Comparison of ENCODE assay signal across 17 cellular contexts in the genomic region with DNA sequence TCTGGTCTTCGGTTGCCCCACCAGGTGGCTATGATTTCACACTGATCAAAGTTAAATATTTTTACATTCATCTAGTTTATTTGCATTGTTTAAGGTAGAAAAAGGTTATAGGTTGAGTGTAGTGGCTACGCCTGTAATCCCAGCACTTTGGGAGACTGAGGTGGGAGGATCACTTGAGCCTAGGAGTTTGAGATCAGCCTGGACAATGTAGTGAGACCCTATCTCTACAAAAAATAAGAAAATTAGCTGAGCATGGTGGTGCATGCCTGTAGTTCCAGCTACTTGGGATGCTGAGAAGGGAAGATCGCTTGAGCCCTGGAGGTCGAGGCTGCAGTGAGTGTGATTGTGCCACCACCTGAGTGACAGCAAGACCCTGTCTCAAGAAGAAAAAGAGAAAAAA. TPM values are rescaled to one million over a fixed set of nuclear protein-coding genes. Genes with fewer than 3 reads are reported as not detected.
DNase-seq lines count a peak whose midpoint lies in the region; ATAC-seq, FAIRE-seq and TF ChIP-seq lines count a peak whose summit lies in the region.
"Had no signal": no experiment of that assay in that cellular context is flagged by ENCODE, and none has a peak within 500 bp of the region (broad histone marks: within the 10 kb centered on the region; RNA-seq: fewer than 3 reads in every experiment).

No MANE protein-coding gene starts in this region.

- in situ Hi-C loops in K562 (cut with MboI) = no loop called here

- H3K36me3 ChIP-seq in Karpas-422 (ENCODE audit: insufficient read depth, low read length) (peaks cover 17% of the 10 kb centered on the region; the same call in 1 of the 2 replicates), K562 (ENCODE audit: control insufficient read depth, insufficient read depth, low read length) (peaks cover 33% of the 10 kb centered on the region; the same call in 2 of the 3 replicates), upper lobe of right lung (no peaks in the 10 kb centered on the region), suprapubic skin (no peaks in the 10 kb centered on the region), thyroid gland (no peaks in the 10 kb centered on the region)

- no peaks in the 10 kb centered on the region for H3K9me3 Mint-ChIP-seq in activated T-cell treated with anti-CD3 and anti-CD28 coated beads, Interleukin-2, amount 50 U/mL, for 72 hours
- H3K9me3 Mint-ChIP-seq: GM23338 had no signal

- H3K9me3 ChIP-seq in Karpas-422 (ENCODE audit: low read length) = no peaks in the 10 kb centered on the region
- no peaks in the 10 kb centered on the region for H3K9me3 ChIP-seq in K562 (replicated peaks; ENCODE audit: control insufficient read depth, insufficient read depth, low read depth, low read length)
- no peaks in the 10 kb centered on the region for H3K9me3 ChIP-seq in upper lobe of right lung
- no peaks in the 10 kb centered on the region for H3K9me3 ChIP-seq in suprapubic skin
- no peaks in the 10 kb centered on the region for H3K9me3 ChIP-seq in thyroid gland
- H3K9me3 ChIP-seq: MG63 had no signal

- peaks cover 81% of the 10 kb centered on the region for H3K79me2 ChIP-seq in Karpas-422 (ENCODE audit: low read length)
- H3K79me2 ChIP-seq in K562 (ENCODE audit: control insufficient read depth, insufficient read depth, low read length) = peaks cover 81% of the 10 kb centered on the region

- no peak for TF ChIP-seq POLR2A in K562 (conservative IDR thresholded peaks at IDR 0.05)
- TF ChIP-seq POLR2A in suprapubic skin (IDR thresholded peaks at IDR 0.05) = no peak
- no peak for TF ChIP-seq POLR2A in thyroid gland (IDR thresholded peaks at IDR 0.05)

- CTCF ChIA-PET in K562 (lab: Yijun Ruan, JAX; ENCODE audit: low intra/inter-chr PET ratio) = no interaction called here

- H3K36me3 Mint-ChIP-seq in activated T-cell treated with anti-CD3 and anti-CD28 coated beads, Interleukin-2, amount 50 U/mL, for 72 hours (ENCODE audit: insufficient read depth in 2 of 2) = peaks cover 7 to 17% of the 10 kb centered on the region in 2 donors

- H4K20me1 ChIP-seq in Karpas-422 (ENCODE audit: insufficient read depth, low read depth, low read length) = peaks cover 21% of the 10 kb centered on the region
- peaks cover 12% of the 10 kb centered on the region for H4K20me1 ChIP-seq in K562 (replicated peaks; ENCODE audit: control insufficient read depth, insufficient read depth, low read length)

- H2AFZ ChIP-seq in Karpas-422 (ENCODE audit: low read length) (no peak overlapping the region), K562 (ENCODE audit: low read depth, low read length) (no peak overlapping the region)
- H2AFZ ChIP-seq: GM23338 had no signal

- 84% methylated on average over 3 of the region's 4 CpGs for WGBS in K562 (ENCODE audit: insufficient coverage, low coverage, missing lambda C conversion rate)
- WGBS in suprapubic skin = 95% methylated on average over 4 of the region's 4 CpGs
- WGBS in thyroid gland, 2 donors = 96 to 97% methylated on average over 4 of the region's 4 CpGs

- no peak for ATAC-seq in activated T-cell treated with anti-CD3 and anti-CD28 coated beads, Interleukin-2, amount 50 U/mL, for 72 hours (replicated peaks in 1 of 2)
- ATAC-seq in K562 (no peak), upper lobe of right lung (no peak)
- ATAC-seq: GM23338, PC-3 had no signal

- peak overlapping the region; percentile 73 for H3K27ac ChIP-seq in Karpas-422 (ENCODE audit: low read length)
- no peak overlapping the region for H3K27ac ChIP-seq in K562 (ENCODE audit: extremely low read depth, low read depth, low read length)
- no peak overlapping the region for H3K27ac ChIP-seq in upper lobe of right lung
- H3K27ac ChIP-seq in suprapubic skin = no peak overlapping the region
- H3K27ac ChIP-seq in thyroid gland = no peak overlapping the region

- no peak overlapping the region for H3K9ac ChIP-seq in Karpas-422 (ENCODE audit: low read length)
- H3K9ac ChIP-seq in K562 (ENCODE audit: insufficient read depth in 1 of 2, low read depth in 2 of 2, low read length in 2 of 2) = no peak overlapping the region; a peak in 1 of 4 replicates

- H3K9me2 ChIP-seq in Karpas-422 (replicated peaks; ENCODE audit: insufficient read depth, low read length) = no peaks in the 10 kb centered on the region

- H3K27me3 Mint-ChIP-seq in activated T-cell treated with anti-CD3 and anti-CD28 coated beads, Interleukin-2, amount 50 U/mL, for 72 hours (ENCODE audit: low read depth) = no peaks in the 10 kb centered on the region

- H3K4me1 ChIP-seq in Karpas-422 (ENCODE audit: low read length) = peaks cover 42% of the 10 kb centered on the region
- H3K4me1 ChIP-seq in K562 (replicated peaks in 1 of 2; ENCODE audit: control insufficient read depth in 2 of 2, insufficient read depth in 2 of 2, low read length in 2 of 2) = peaks cover 4 to 10% of the 10 kb centered on the region in 2 experiments; a peak in 4 of 5 replicates
- H3K4me1 ChIP-seq in upper lobe of right lung = peaks cover 11% of the 10 kb centered on the region
- H3K4me1 ChIP-seq in suprapubic skin = peaks cover 37% of the 10 kb centered on the region
- H3K4me1 ChIP-seq in thyroid gland = peaks cover 0 to 13% of the 10 kb centered on the region in 2 donors

- no peak for TF ChIP-seq RAD21 in K562 (CRISPR knock-in tag; conservative IDR thresholded peaks at IDR 0.05 in 1 of 2, IDR thresholded peaks at IDR 0.05 in 1 of 2)

- H3K9me1 ChIP-seq in K562 (ENCODE audit: control insufficient read depth, insufficient read depth, low read length) = no peaks in the 10 kb centered on the region

- no peak for DNase-seq in activated T-cell treated with anti-CD3 and anti-CD28 coated beads, Interleukin-2, amount 50 U/mL, for 72 hours
- no peak for DNase-seq in activated T-cell treated with anti-CD3 and anti-CD28 coated beads, Interleukin-2, amount 50 U/mL, for 1 hour
- no peak for DNase-seq in Karpas-422
- DNase-seq in K562 (ENCODE audit: extremely low read depth in 1 of 4, low spot score in 3 of 4) = no peak
- DNase-seq in upper lobe of right lung = peak; percentile 9
- DNase-seq in suprapubic skin (ENCODE audit: low spot score in 2 of 2) = no peak
- DNase-seq in thyroid gland = no peak
- DNase-seq: DND-41, GF-D8, MG63, NCI-H1105, NCI-H1694 treated with DMSO at 0.1 percent for 48 hours, NCI-H345, NCI-H526 treated with DMSO at 0.1 percent for 48 hours, PC-3 had no signal

- TF ChIP-seq CTCF in K562 (IDR thresholded peaks at IDR 0.05 in 2 of 3, conservative IDR thresholded peaks at IDR 0.05 in 1 of 3; ENCODE audit: insufficient read depth in 2 of 3, low read depth in 1 of 3, low read length in 3 of 3) = no peak
- no peak for TF ChIP-seq CTCF in upper lobe of right lung (IDR thresholded peaks at IDR 0.05)
- TF ChIP-seq CTCF in suprapubic skin (IDR thresholded peaks at IDR 0.05) = no peak
- TF ChIP-seq CTCF in thyroid gland (IDR thresholded peaks at IDR 0.05) = no peak

- no TSS peak for BruUV-seq in K562 (replicated peaks; lab: Mats Ljungman, UMichigan)

- intact Hi-C loops in K562 (cut with micrococcal nuclease) (no loop called here), upper lobe of right lung (cut with DNase I) (no loop called here), thyroid gland (cut with DNase I) (no loop called here)

- H3K4me1 Mint-ChIP-seq in activated T-cell treated with anti-CD3 and anti-CD28 coated beads, Interleukin-2, amount 50 U/mL, for 72 hours (ENCODE audit: low read depth) = peaks cover 73% of the 10 kb centered on the region

- no peak overlapping the region for H3K4me3 Mint-ChIP-seq in activated T-cell treated with anti-CD3 and anti-CD28 coated beads, Interleukin-2, amount 50 U/mL, for 72 hours
- H3K4me3 Mint-ChIP-seq: GM23338 had no signal

- H3K27me3 ChIP-seq in Karpas-422 (ENCODE audit: low read length) (no peaks in the 10 kb centered on the region), K562 (ENCODE audit: control insufficient read depth in 2 of 2, insufficient read depth in 2 of 2, low read length in 2 of 2) (no peaks in the 10 kb centered on the region), upper lobe of right lung (no peaks in the 10 kb centered on the region), suprapubic skin (no peaks in the 10 kb centered on the region), thyroid gland (no peaks in the 10 kb centered on the region)
- H3K27me3 ChIP-seq: MG63 had no signal

- FAIRE-seq in K562 (lab: Jason Lieb, UNC) = no peak
- FAIRE-seq: HTR-8/SVneo had no signal

- H3K4me3 ChIP-seq in Karpas-422 (ENCODE audit: low read length) (no peak overlapping the region), K562 (no peak overlapping the region), upper lobe of right lung (no peak overlapping the region), suprapubic skin (no peak overlapping the region), thyroid gland (replicated peaks in 1 of 3) (no peak overlapping the region)
- H3K4me3 ChIP-seq: GM23338, MG63 had no signal

- peak overlapping the region; percentile 76 for H3K27ac Mint-ChIP-seq in activated T-cell treated with anti-CD3 and anti-CD28 coated beads, Interleukin-2, amount 50 U/mL, for 72 hours
- H3K27ac Mint-ChIP-seq: GM23338 had no signal

- POLR2A ChIA-PET in K562 (lab: Yijun Ruan, JAX) = interaction anchor here (0.8 to 1.1 kb wide), 2 partner anchors 11 to 118 kb away, joined by 3 read pairs; no protein-coding TSS in a partner anchor

- TF ChIP-seq EP300 in K562 (IDR thresholded peaks at IDR 0.05; ENCODE audit: low read length) = no peak
- no peak for TF ChIP-seq EP300 in suprapubic skin (IDR thresholded peaks at IDR 0.05)

- H3K4me2 ChIP-seq in Karpas-422 (ENCODE audit: low read depth, low read length, poor library complexity, severe bottlenecking) (no peak overlapping the region), K562 (ENCODE audit: insufficient read depth, low read length) (no peak overlapping the region)
- H3K4me2 ChIP-seq: GM23338 had no signal

RNA-seq across cellular contexts. Expression of gene CCM2, which starts 3.8 kb away (rescaled TPM):
- total RNA-seq in activated T-cell treated with anti-CD3 and anti-CD28 coated beads, Interleukin-2, amount 50 U/mL, for 72 hours = 100 to 1,000 TPM in 1 of 2 donors, 10 to 100 TPM in 1; 94.2 to 109 TPM
- total RNA-seq in Karpas-422 (2014; rRNA removed; shearing (Covaris generic); ENCODE audit: low replicate concordance) = 42.5 and 78.8 TPM in 2 replicates
- 44.0 and 75.1 TPM in 2 replicates for total RNA-seq in K562 (2011; cell fraction: chromatin; rRNA removed; ENCODE audit: low replicate concordance)
- total RNA-seq in K562 (2011; cell fraction: nucleolus; rRNA removed) = 40.9 and 43.2 TPM in 2 replicates
- 50.7 and 64.6 TPM in 2 replicates for total RNA-seq in K562 (2011; cell fraction: nucleoplasm; rRNA removed)
- 38.6 and 46.5 TPM in 2 replicates for total RNA-seq in K562 (2014; rRNA removed)
- total RNA-seq in K562 (2014; rRNA removed; fragmentation: Illumina TruSeq; extraction: Trizol) = 9.5 and 12.4 TPM in 2 replicates
- 15.8 and 17.9 TPM in 2 replicates for total RNA-seq in K562 (2015; rRNA removed; fragmentation: Illumina TruSeq; extraction: Trizol)
- 33.9 and 35.2 TPM in 2 replicates for total RNA-seq in K562 (2021)
- 28.8 and 35.2 TPM in 2 replicates for polyA plus RNA-seq in K562 (2011; rRNA removed)
- polyA plus RNA-seq in K562 (2011; cell fraction: cytosol; rRNA removed) = 33.7 and 78.6 TPM in 2 replicates
- polyA plus RNA-seq in K562 (2011; cell fraction: nucleus; rRNA removed) = 40.1 and 81.8 TPM in 2 replicates
- polyA plus RNA-seq in K562 (2012) = 28.0 and 45.2 TPM in 2 replicates
- polyA plus RNA-seq in K562 (2014; fragmentation: Illumina TruSeq; extraction: Trizol) = 25.9 and 30.9 TPM in 2 replicates
- polyA plus RNA-seq in K562 (2014; fragmentation: Nextera tagmentation; extraction: Ambion mirVana) = 1 to 10 TPM in 1 of 2 experiments, under 1 TPM in 1; 0.41 to 2.0 TPM
- polyA plus RNA-seq in K562 (2014; rRNA removed) = 29.3 and 36.1 TPM in 2 replicates
- 15.6 and 28.1 TPM in 2 replicates for polyA minus RNA-seq in K562 (2011; rRNA and poly(A)+ RNA removed)
- polyA minus RNA-seq in K562 (2011; cell fraction: cytosol; rRNA and poly(A)+ RNA removed) = 27.2 and 30.5 TPM in 2 replicates
- polyA minus RNA-seq in K562 (2011; cell fraction: nucleus; rRNA and poly(A)+ RNA removed) = 15.8 and 18.1 TPM in 2 replicates
- total RNA-seq in upper lobe of right lung = 40.2 TPM
- 10 to 100 TPM; 34.3 to 42.3 (median 35.9) TPM for total RNA-seq in suprapubic skin
- total RNA-seq in thyroid gland = 10 to 100 TPM; 19.4 to 29.2 (median 24.3) TPM

RNA-seq across cellular contexts. Expression of gene MYO1G, which starts 25.0 kb away (rescaled TPM):
- total RNA-seq in activated T-cell treated with anti-CD3 and anti-CD28 coated beads, Interleukin-2, amount 50 U/mL, for 72 hours = 100 to 1,000 TPM; 595 to 606 TPM
- total RNA-seq in Karpas-422 (2014; rRNA removed; shearing (Covaris generic); ENCODE audit: low replicate concordance) = 62.4 and 130 TPM in 2 replicates
- 0.44 and 2.2 TPM in 2 replicates for total RNA-seq in K562 (2011; cell fraction: chromatin; rRNA removed; ENCODE audit: low replicate concordance)
- 1.2 and 1.3 TPM in 2 replicates for total RNA-seq in K562 (2011; cell fraction: nucleolus; rRNA removed)
- total RNA-seq in K562 (2011; cell fraction: nucleoplasm; rRNA removed) = 0.88 and 1.1 TPM in 2 replicates
- total RNA-seq in K562 (2014; rRNA removed) = 0.16 and 0.23 TPM in 2 replicates
- 0.06 and 0.11 TPM in 2 replicates for total RNA-seq in K562 (2014; rRNA removed; fragmentation: Illumina TruSeq; extraction: Trizol)
- total RNA-seq in K562 (2015; rRNA removed; fragmentation: Illumina TruSeq; extraction: Trizol) = 0.23 and 0.25 TPM in 2 replicates
- 0.62 and 0.72 TPM in 2 replicates for total RNA-seq in K562 (2021)
- polyA plus RNA-seq in K562 (2011; rRNA removed) = 0.08 and 0.10 TPM in 2 replicates
- polyA plus RNA-seq in K562 (2011; cell fraction: cytosol; rRNA removed) = 0.03 and 0.33 TPM in 2 replicates
- 0.39 and 1.3 TPM in 2 replicates for polyA plus RNA-seq in K562 (2011; cell fraction: nucleus; rRNA removed)
- 0.30 and 0.71 TPM in 2 replicates for polyA plus RNA-seq in K562 (2012)
- 0.04 and 0.26 TPM in 2 replicates for polyA plus RNA-seq in K562 (2014; fragmentation: Illumina TruSeq; extraction: Trizol)
- under 1 TPM in 1 of 2 experiments, not detected in 1; 0.03 TPM for polyA plus RNA-seq in K562 (2014; fragmentation: Nextera tagmentation; extraction: Ambion mirVana)
- 0.16 and 0.26 TPM in 2 replicates for polyA plus RNA-seq in K562 (2014; rRNA removed)
- polyA minus RNA-seq in K562 (2011; rRNA and poly(A)+ RNA removed) = 0.27 and 0.28 TPM in 2 replicates
- 0.73 and 0.86 TPM in 2 replicates for polyA minus RNA-seq in K562 (2011; cell fraction: cytosol; rRNA and poly(A)+ RNA removed)
- 1.3 and 1.5 TPM in 2 replicates for polyA minus RNA-seq in K562 (2011; cell fraction: nucleus; rRNA and poly(A)+ RNA removed)
- 21.0 TPM for total RNA-seq in upper lobe of right lung
- total RNA-seq in suprapubic skin = 1 to 10 TPM in 3 of 4 donors, under 1 TPM in 1; 0.68 to 4.5 (median 1.6) TPM
- total RNA-seq in thyroid gland = 1 to 10 TPM in 3 of 4 donors, under 1 TPM in 1; 0.78 to 3.8 (median 2.0) TPM
